Comparison of ENCODE assay signal across 22 cellular contexts in the genomic region with DNA sequence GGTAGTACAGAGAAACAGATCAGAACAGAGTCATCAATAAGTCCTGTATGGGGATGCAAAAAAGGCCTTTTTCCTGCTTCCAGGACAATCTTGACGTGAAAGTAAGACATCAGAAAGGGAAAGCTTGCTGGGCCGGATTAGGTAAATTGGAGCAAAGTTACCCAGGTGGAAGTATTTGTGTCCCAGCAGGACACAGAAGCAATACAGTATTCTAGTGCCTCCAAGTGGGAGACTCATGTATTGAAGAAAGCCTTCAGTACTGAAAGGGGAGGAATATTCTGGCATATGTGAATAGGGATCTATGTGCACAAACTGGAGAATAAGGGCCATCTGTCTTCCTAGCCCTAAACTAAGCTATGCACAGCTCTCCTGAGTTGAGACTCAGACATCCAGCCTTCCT.
DNase-seq lines count a peak whose midpoint lies in the region; ATAC-seq, FAIRE-seq and TF ChIP-seq lines count a peak whose summit lies in the region.
"Had no signal": no experiment of that assay in that cellular context is flagged by ENCODE, and none has a peak within 500 bp of the region (broad histone marks: within the 10 kb centered on the region; RNA-seq: fewer than 3 reads in every experiment).

No MANE protein-coding gene starts in this region.

- H2BK120ac ChIP-seq in H9 (ENCODE audit: low read depth, low read length, poor library complexity, severe bottlenecking) = no peak overlapping the region
- H2BK120ac ChIP-seq in H1 (replicated peaks; ENCODE audit: low read depth, low read length) = no peak overlapping the region

- TF ChIP-seq RAD21 in H1 (IDR thresholded peaks at IDR 0.05 in 1 of 2, conservative IDR thresholded peaks at IDR 0.05 in 1 of 2; ENCODE audit: low read depth in 2 of 2, low read length in 2 of 2) = peak; percentile 89 to 91

- H3K23ac ChIP-seq in H9 (ENCODE audit: insufficient read length, low read depth, low read length) (no peak overlapping the region), H1 (ENCODE audit: insufficient read length) (no peak overlapping the region)

- POLR2A ChIA-PET in A673 (lab: Charles Lee; ENCODE audit: low non-redundant PET) = no interaction called here
- POLR2A ChIA-PET in H1 (lab: Charles Lee; ENCODE audit: partially characterized antibody) = no interaction called here

- H3K79me2 ChIP-seq in H9 (ENCODE audit: insufficient read depth, low read length) (no peaks in the 10 kb centered on the region), H1 (ENCODE audit: control insufficient read depth in 1 of 2, insufficient read depth in 2 of 2, low read length in 2 of 2) (no peaks in the 10 kb centered on the region)

- H3K27me3 Mint-ChIP-seq in H9 (ENCODE audit: low read depth) = no peaks in the 10 kb centered on the region
- no peaks in the 10 kb centered on the region for H3K27me3 Mint-ChIP-seq in activated CD4-positive, alpha-beta T cell treated with anti-CD3 and anti-CD28 coated beads, Interleukin-2, amount 10 ng/mL, durations not matched to agents 24 days and 14 days
- H3K27me3 Mint-ChIP-seq: activated naive CD8-positive, alpha-beta T cell treated with anti-CD3 and anti-CD28 coated beads, Interleukin-2, amount 50 U/mL, for 24 hours; CD4-positive, alpha-beta memory T cell; memory B cell had no signal

- H3K18ac ChIP-seq in H9 (ENCODE audit: insufficient read length, low read depth, low read length) (no peak overlapping the region), H1 (ENCODE audit: extremely low read depth, low read length) (no peak overlapping the region)

- H3K9me3 ChIP-seq in A673 (ENCODE audit: low read depth, low read length, poor library complexity, severe bottlenecking) (no peaks in the 10 kb centered on the region), H9 (ENCODE audit: control insufficient read depth, low read depth, low read length) (no peaks in the 10 kb centered on the region), H1 (ENCODE audit: insufficient read depth in 2 of 2, low read depth in 1 of 2, low read length in 1 of 2) (no peaks in the 10 kb centered on the region)
- H3K9me3 ChIP-seq: gastrocnemius medialis, SJCRH30 had no signal

- H3K27ac Mint-ChIP-seq in H9 = no peak overlapping the region; a peak in 1 of 7 replicates
- no peak overlapping the region for H3K27ac Mint-ChIP-seq in activated CD4-positive, alpha-beta T cell treated with anti-CD3 and anti-CD28 coated beads, Interleukin-2, amount 10 ng/mL, durations not matched to agents 24 days and 14 days
- H3K27ac Mint-ChIP-seq: activated naive CD8-positive, alpha-beta T cell treated with anti-CD3 and anti-CD28 coated beads, Interleukin-2, amount 50 U/mL, for 24 hours; activated T-helper 2 cell treated with anti-CD3 and anti-CD28 coated beads, Interferon-gamma antibody, Interleukin-2, Interleukin-4, amounts not matched to agents 10 μg/mL and 5 μg/mL and 100 μg/mL, durations not matched to agents 14 hours and 24 hours and 36 hours; CD4-positive, alpha-beta memory T cell; memory B cell; natural killer cell; stimulated activated effector memory CD8-positive, alpha-beta T cell treated with anti-CD3 and anti-CD28 coated beads, Interleukin-12 subunit alpha, Interleukin-12 subunit beta, amount 100 ng/mL, for 72 hours had no signal

- H3K27me3 ChIP-seq in A673 (replicated peaks; ENCODE audit: insufficient read depth, low read depth, low read length, poor library complexity) (no peaks in the 10 kb centered on the region), H9 (ENCODE audit: insufficient read depth, low read length) (no peaks in the 10 kb centered on the region), H1 (replicated peaks in 1 of 4; ENCODE audit: control insufficient read depth in 3 of 4, extremely low read depth in 1 of 4, insufficient read depth in 3 of 4, low read length in 3 of 4) (no peaks in the 10 kb centered on the region)
- H3K27me3 ChIP-seq: gastrocnemius medialis, SJCRH30 had no signal

- no peak for TF ChIP-seq POLR2A in H1 (IDR thresholded peaks at IDR 0.05; ENCODE audit: control extremely low read depth in 1 of 2, low read depth in 2 of 2, low read length in 2 of 2)

- H4K91ac ChIP-seq in H9 (ENCODE audit: insufficient read length, low read depth, low read length) (no peak overlapping the region), H1 (replicated peaks; ENCODE audit: insufficient read length, low read length) (no peak overlapping the region)

- H3K4me2 ChIP-seq in H9 (ENCODE audit: insufficient read depth, insufficient read length, low read length) (no peak overlapping the region), H1 (ENCODE audit: insufficient read depth in 1 of 2, low read depth in 2 of 2, low read length in 2 of 2) (no peak overlapping the region)

- CTCF ChIA-PET in A673 (lab: Charles Lee) (no interaction called here), H1 (lab: Charles Lee; ENCODE audit: partially characterized antibody) (interaction anchor here (0.7 to 4.2 kb wide), 14 partner anchors 9 to 220 kb away, joined by 3 to 30 read pairs (median 5); no protein-coding TSS in a partner anchor)

- H4K5ac ChIP-seq in H9 (ENCODE audit: insufficient read length, low read depth, low read length) (no peak overlapping the region), H1 (ENCODE audit: insufficient read length, low read depth, low read length) (no peak overlapping the region)

- H3K4me3 ChIP-seq in A673 (ENCODE audit: low read depth, low read length, poor library complexity, severe bottlenecking) = no peak overlapping the region
- no peak overlapping the region for H3K4me3 ChIP-seq in H1 (ENCODE audit: extremely low read depth in 1 of 4, insufficient read depth in 2 of 4, low read depth in 3 of 4, low read length in 4 of 4)
- H3K4me3 ChIP-seq: gastrocnemius medialis, GM23248, SJCRH30 had no signal

- intact Hi-C loops in A673 (cut with micrococcal nuclease; ENCODE audit: unreplicated experiment) = no loop called here
- intact Hi-C loops in activated CD4-positive, alpha-beta T cell treated with anti-CD3 and anti-CD28 coated beads, Interleukin-2, amount 10 ng/mL, durations not matched to agents 24 days and 14 days (cut with micrococcal nuclease) = no loop called here

- H3K36me3 Mint-ChIP-seq in H9 (ENCODE audit: insufficient read depth in 1 of 3, low read depth in 3 of 3) = no peaks in the 10 kb centered on the region
- no peaks in the 10 kb centered on the region for H3K36me3 Mint-ChIP-seq in activated CD4-positive, alpha-beta T cell treated with anti-CD3 and anti-CD28 coated beads, Interleukin-2, amount 10 ng/mL, durations not matched to agents 24 days and 14 days (ENCODE audit: low read depth)
- H3K36me3 Mint-ChIP-seq: CD4-positive, alpha-beta memory T cell; memory B cell; stimulated activated effector memory CD8-positive, alpha-beta T cell treated with anti-CD3 and anti-CD28 coated beads, Interleukin-12 subunit alpha, Interleukin-12 subunit beta, amount 100 ng/mL, for 72 hours had no signal

- H3K9ac ChIP-seq in H9 (ENCODE audit: extremely low read depth, insufficient read length, low read length) = no peak overlapping the region
- H3K9ac ChIP-seq in H1 (replicated peaks in 1 of 4; ENCODE audit: extremely low read depth in 1 of 4, low read depth in 3 of 4, low read length in 3 of 4) = no peak overlapping the region
- H3K9ac ChIP-seq: GM23248 had no signal

- no peak overlapping the region for H2BK20ac ChIP-seq in H9 (ENCODE audit: low read depth, low read length, poor library complexity, severe bottlenecking)
- no peak overlapping the region for H2BK20ac ChIP-seq in H1 (ENCODE audit: low read length)

- H3K56ac ChIP-seq in H9 (ENCODE audit: insufficient read length, low read depth, low read length) (no peak overlapping the region), H1 (replicated peaks; ENCODE audit: insufficient read length, low read depth, low read length) (no peak overlapping the region)

- no peak overlapping the region for H3K14ac ChIP-seq in H9 (ENCODE audit: insufficient read depth, low read length)
- H3K14ac ChIP-seq in H1 (ENCODE audit: insufficient read length) = no peak overlapping the region

- no TSS peak for BruUV-seq in A673 (replicated peaks; lab: Mats Ljungman, UMichigan)

- TF ChIP-seq CTCF in A673 (conservative IDR thresholded peaks at IDR 0.05; ENCODE audit: low read depth, low read length) (0 out of 2 replicates have a peak, but pooled peaks have one; percentile 21), H9 (conservative IDR thresholded peaks at IDR 0.05) (peak; percentile 75), H1 (IDR thresholded peaks at IDR 0.05; ENCODE audit: control extremely low read depth in 1 of 3, insufficient read depth in 1 of 3, low read depth in 1 of 3, low read length in 3 of 3) (peak in 2 of 3 experiments; percentile 70 to 73; a peak in 3 of 4 replicates)

- H3K4me1 ChIP-seq in A673 (ENCODE audit: insufficient read depth, low read length, poor library complexity, severe bottlenecking) = no peaks in the 10 kb centered on the region
- no peaks in the 10 kb centered on the region for H3K4me1 ChIP-seq in H9 (ENCODE audit: insufficient read depth, low read length)
- H3K4me1 ChIP-seq in H1 (replicated peaks in 1 of 4; ENCODE audit: control insufficient read depth in 3 of 4, insufficient read depth in 4 of 4, low read length in 3 of 4) = peaks cover 0 to 4% (median 0%) of the 10 kb centered on the region in 4 experiments; a peak in 1 of 7 replicates
- H3K4me1 ChIP-seq: gastrocnemius medialis, SJCRH30 had no signal

- peak; percentile 19 for FAIRE-seq in H1 (lab: Jason Lieb, UNC)
- FAIRE-seq: islet of Langerhans had no signal

- H3K27ac ChIP-seq in A673 (ENCODE audit: low read depth, low read length, poor library complexity, severe bottlenecking) = no peak overlapping the region
- no peak overlapping the region for H3K27ac ChIP-seq in H9 (ENCODE audit: insufficient read length, low read depth, low read length)
- no peak overlapping the region for H3K27ac ChIP-seq in H1 (ENCODE audit: low read depth, low read length)
- H3K27ac ChIP-seq: gastrocnemius medialis, GM23248, SJCRH30 had no signal

- H4K8ac ChIP-seq in H9 (replicated peaks; ENCODE audit: insufficient read length, low read depth, low read length) = no peak overlapping the region
- no peak overlapping the region for H4K8ac ChIP-seq in H1 (ENCODE audit: extremely low read depth, insufficient read depth, low read length)

- H3K23me2 ChIP-seq in H9 (ENCODE audit: insufficient read length, low read depth, low read length, poor library complexity, severe bottlenecking) = no peaks in the 10 kb centered on the region
- no peaks in the 10 kb centered on the region for H3K23me2 ChIP-seq in H1 (ENCODE audit: low read depth, low read length)

- H3T11ph ChIP-seq in H9 (ENCODE audit: low read length) = no peak overlapping the region

- H3K79me1 ChIP-seq in H9 (ENCODE audit: insufficient read depth, low read depth, low read length, poor library complexity, severe bottlenecking) = no peaks in the 10 kb centered on the region
- H3K79me1 ChIP-seq in H1 (ENCODE audit: low read depth, low read length) = no peaks in the 10 kb centered on the region

- DNase-seq in A673 (ENCODE audit: low spot score) (peak; percentile 1), H9 (peak; percentile 32), H1 (ENCODE audit: low read depth in 1 of 2, low spot score in 2 of 2) (peak in 1 of 2 experiments; percentile 7), medulla oblongata (ENCODE audit: extremely low spot score) (peak; percentile 47), amygdala (lab: John Stamatoyannopoulos, UW) (no peak), SIG-M5 treated with dmso at 0.1 percent for 504 hours (lab: John Stamatoyannopoulos, UW; ENCODE audit: unreplicated experiment) (no peak)
- no peak for DNase-seq in activated CD4-positive, alpha-beta T cell treated with anti-CD3 and anti-CD28 coated beads, Interleukin-2, amount 10 ng/mL, durations not matched to agents 24 days and 14 days
- DNase-seq: activated naive CD8-positive, alpha-beta T cell treated with anti-CD3 and anti-CD28 coated beads, Interleukin-2, amount 50 U/mL, for 24 hours; CD4-positive, alpha-beta memory T cell; dermis blood vessel endothelial cell; gastrocnemius medialis; GM23248; natural killer cell; NCI-H187; stimulated activated CD4-positive, alpha-beta T cell treated with anti-CD3 and anti-CD28 coated beads, Interleukin-12 subunit alpha, Interleukin-12 subunit beta, amount 100 ng/mL, for 4 hours had no signal

- no CpG with 5 or more reads among the region's 2 CpGs for WGBS in H9 (ENCODE audit: extremely low coverage, insufficient read length, low lambda C conversion rate)
- WGBS in H1 (ENCODE audit: extremely low coverage in 1 of 2, insufficient coverage in 1 of 2, insufficient read length in 1 of 2, insufficient replicate concordance in 2 of 2, low coverage in 1 of 2, low lambda C conversion rate in 2 of 2, missing lambda C conversion rate in 1 of 2), 2 experiments = 35% methylated on average over 2 of the region's 2 CpGs; no CpG with 5 or more reads in 1 of the 2 experiments

- H2BK15ac ChIP-seq in H9 (ENCODE audit: low read depth, low read length) (no peak overlapping the region), H1 (ENCODE audit: low read length) (no peak overlapping the region)

- H2AK5ac ChIP-seq in H9 (ENCODE audit: insufficient read length, low read length) (no peak overlapping the region), H1 (ENCODE audit: low read depth, low read length) (no peak overlapping the region)

- H3K4me3 Mint-ChIP-seq in H9 = no peak overlapping the region
- no peak overlapping the region for H3K4me3 Mint-ChIP-seq in activated CD4-positive, alpha-beta T cell treated with anti-CD3 and anti-CD28 coated beads, Interleukin-2, amount 10 ng/mL, durations not matched to agents 24 days and 14 days
- H3K4me3 Mint-ChIP-seq: activated naive CD8-positive, alpha-beta T cell treated with anti-CD3 and anti-CD28 coated beads, Interleukin-2, amount 50 U/mL, for 24 hours; CD4-positive, alpha-beta memory T cell; memory B cell; natural killer cell; stimulated activated effector memory CD8-positive, alpha-beta T cell treated with anti-CD3 and anti-CD28 coated beads, Interleukin-12 subunit alpha, Interleukin-12 subunit beta, amount 100 ng/mL, for 72 hours had no signal

- no peak overlapping the region for H3K4ac ChIP-seq in H9 (ENCODE audit: low read depth, low read length)
- no peak overlapping the region for H3K4ac ChIP-seq in H1 (replicated peaks; ENCODE audit: insufficient read length, low read depth, low read length)

- no peak for ATAC-seq in HG03159 (IDR thresholded peaks at IDR 0.05; ENCODE audit: unreplicated experiment)
- ATAC-seq: activated CD4-positive, CD25-positive, alpha-beta regulatory T cell treated with anti-CD3 and anti-CD28 coated beads, Interleukin-2, amount 50 U/mL, for 24 hours; activated naive CD8-positive, alpha-beta T cell treated with anti-CD3 and anti-CD28 coated beads, Interleukin-2, amount 50 U/mL, for 24 hours; gastrocnemius medialis; natural killer cell; stimulated activated effector memory CD8-positive, alpha-beta T cell treated with anti-CD3 and anti-CD28 coated beads, Interleukin-12 subunit alpha, Interleukin-12 subunit beta, amount 100 ng/mL, for 72 hours had no signal

- H2AFZ ChIP-seq in H9 (ENCODE audit: low read length) (no peak overlapping the region), H1 (ENCODE audit: low read length) (0 out of 2 replicates have a peak overlapping the region, but pooled peaks have one; percentile 65)
- H2AFZ ChIP-seq: GM23248 had no signal

- H4K20me1 ChIP-seq in H9 (ENCODE audit: control insufficient read depth, insufficient read depth, insufficient read length) (no peaks in the 10 kb centered on the region), H1 (replicated peaks in 1 of 2; ENCODE audit: control insufficient read depth in 1 of 2, insufficient read depth in 2 of 2, low read length in 2 of 2) (no peaks in the 10 kb centered on the region)

- no peak overlapping the region for H2BK12ac ChIP-seq in H9 (ENCODE audit: insufficient read length, low read depth, low read length)
- no peak overlapping the region for H2BK12ac ChIP-seq in H1 (ENCODE audit: low read depth, low read length)

- no peaks in the 10 kb centered on the region for H3K36me3 ChIP-seq in A673 (ENCODE audit: insufficient read depth, low read length, poor library complexity, severe bottlenecking)
- no peaks in the 10 kb centered on the region for H3K36me3 ChIP-seq in H1 (ENCODE audit: control insufficient read depth in 2 of 4, insufficient read depth in 4 of 4, low read length in 3 of 4)
- H3K36me3 ChIP-seq: gastrocnemius medialis, SJCRH30 had no signal

- H3K4me1 Mint-ChIP-seq in H9 = peaks cover 9 to 10% of the 10 kb centered on the region in 2 experiments
- no peaks in the 10 kb centered on the region for H3K4me1 Mint-ChIP-seq in activated CD4-positive, alpha-beta T cell treated with anti-CD3 and anti-CD28 coated beads, Interleukin-2, amount 10 ng/mL, durations not matched to agents 24 days and 14 days
- H3K4me1 Mint-ChIP-seq: activated naive CD8-positive, alpha-beta T cell treated with anti-CD3 and anti-CD28 coated beads, Interleukin-2, amount 50 U/mL, for 24 hours; CD4-positive, alpha-beta memory T cell; memory B cell; natural killer cell; stimulated activated effector memory CD8-positive, alpha-beta T cell treated with anti-CD3 and anti-CD28 coated beads, Interleukin-12 subunit alpha, Interleukin-12 subunit beta, amount 100 ng/mL, for 72 hours had no signal

- H3K9me3 Mint-ChIP-seq in H9 = peaks cover 0 to 3% of the 10 kb centered on the region in 2 experiments; a peak in 2 of 5 replicates
- H3K9me3 Mint-ChIP-seq in activated CD4-positive, alpha-beta T cell treated with anti-CD3 and anti-CD28 coated beads, Interleukin-2, amount 10 ng/mL, durations not matched to agents 24 days and 14 days = no peaks in the 10 kb centered on the region

- H2BK5ac ChIP-seq in H9 (ENCODE audit: insufficient read length, low read length) (no peak overlapping the region), H1 (ENCODE audit: low read depth, low read length) (no peak overlapping the region)

- TF ChIP-seq EP300 in H1 (IDR thresholded peaks at IDR 0.05; ENCODE audit: borderline replicate concordance in 1 of 2, low read depth in 2 of 2, low read length in 2 of 2) = no peak

Comparison
In these comparisons a context has a peak if more than half of its experiments do, and no peak if none do; other contexts are left out.
1. DNase-seq: peak in A673 (single experiment), H9 (single experiment) and medulla oblongata (single experiment); none in amygdala (0 of 56), SIG-M5 treated with dmso at 0.1 percent for 504 hours (single experiment) and activated CD4-positive, alpha-beta T cell treated with anti-CD3 and anti-CD28 coated beads, Interleukin-2, amount 10 ng/mL, durations not matched to agents 24 days and 14 days (single experiment).
2. CTCF ChIP-seq: peak in every context shown above with its lines; median percentile 75 in H9; 72 in H1; 21 in A673.